Comparison of ENCODE assay signal across 8 cellular contexts in the genomic region with DNA sequence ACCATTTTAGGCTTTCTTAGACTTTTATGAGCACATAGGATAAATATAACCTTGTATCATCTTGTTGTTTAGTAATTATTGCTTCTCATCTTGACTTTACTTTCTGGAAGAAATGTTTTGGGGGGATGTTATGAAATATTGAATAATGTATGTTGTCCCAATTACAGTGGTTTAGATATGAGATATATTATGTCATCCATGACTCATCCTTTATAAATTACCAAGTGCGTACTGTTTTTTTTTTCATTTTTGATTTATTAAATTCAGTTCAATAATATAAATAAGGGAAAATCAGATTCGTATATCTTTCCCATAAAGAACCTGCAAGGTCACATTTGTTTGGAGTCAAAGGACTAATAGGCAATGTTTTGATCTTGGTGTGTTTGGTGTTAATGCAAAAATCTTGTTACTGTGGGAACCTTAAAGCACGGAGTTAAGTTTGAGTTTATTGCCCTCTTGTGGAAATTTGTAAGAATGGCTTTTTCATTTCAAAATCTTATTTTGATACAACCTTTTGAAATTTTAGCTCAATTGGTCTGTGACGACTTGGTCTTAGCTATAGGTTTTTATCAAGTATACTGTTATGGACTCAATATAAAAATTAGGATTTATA.
DNase-seq lines count a peak whose midpoint lies in the region; ATAC-seq and TF ChIP-seq lines count a peak whose summit lies in the region.

No MANE protein-coding gene starts in this region.

- no peak overlapping the region for H3K4me3 ChIP-seq in right lobe of liver

- WGBS in right lobe of liver (ENCODE audit: insufficient coverage, low coverage, low lambda C conversion rate, missing lambda C conversion rate): 20% methylated on average over 4 of the region's 4 CpGs

- no peaks in the 10 kb centered on the region for H3K4me1 ChIP-seq in right lobe of liver

- intact Hi-C loops in right lobe of liver (cut with DNase I): no loop called here

- H3K9me3 ChIP-seq in right lobe of liver: no peaks in the 10 kb centered on the region

- H3K27ac ChIP-seq in right lobe of liver: no peak overlapping the region

- no peak for TF ChIP-seq POLR2A in right lobe of liver (IDR thresholded peaks at IDR 0.05)

- peak; percentile 52 to 64 (median 61) for TF ChIP-seq CTCF in right lobe of liver (IDR thresholded peaks at IDR 0.05)

- DNase-seq in NCI-H510A treated with DMSO at 0.1 percent for 48 hours (lab: John Stamatoyannopoulos, UW) (peak; percentile 9), NCI-H510A (lab: John Stamatoyannopoulos, UW) (no peak), NCI-H526 (lab: John Stamatoyannopoulos, UW) (peak; percentile 38 to 67), cerebellar cortex (ENCODE audit: low spot score) (peak; percentile 83), right lobe of liver (no peak), UCSD-AML1 (lab: John Stamatoyannopoulos, UW; ENCODE audit: unreplicated experiment) (no peak)
- DNase-seq in activated T-cell treated with anti-CD3 and anti-CD28 coated beads, Interleukin-2, amount 50 U/mL, for 48 hours: no peak

- ATAC-seq in HG03139 (IDR thresholded peaks at IDR 0.05; ENCODE audit: unreplicated experiment) (peak; percentile 54), right lobe of liver (peak; percentile 46 to 67 (median 58))

- no peaks in the 10 kb centered on the region for H3K36me3 ChIP-seq in right lobe of liver

- H3K27me3 ChIP-seq in right lobe of liver: no peaks in the 10 kb centered on the region

Comparison
In these comparisons a context has a peak if more than half of its experiments do, and no peak if none do; other contexts are left out.
1. DNase-seq: peak in NCI-H510A treated with DMSO at 0.1 percent for 48 hours (single experiment), NCI-H526 (2 of 2) and cerebellar cortex (single experiment); none in NCI-H510A (single experiment), right lobe of liver (0 of 3), activated T-cell treated with anti-CD3 and anti-CD28 coated beads, Interleukin-2, amount 50 U/mL, for 48 hours (0 of 2) and UCSD-AML1 (single experiment).